1 cellular context compared by ENCODE assay signal in the genomic region with DNA sequence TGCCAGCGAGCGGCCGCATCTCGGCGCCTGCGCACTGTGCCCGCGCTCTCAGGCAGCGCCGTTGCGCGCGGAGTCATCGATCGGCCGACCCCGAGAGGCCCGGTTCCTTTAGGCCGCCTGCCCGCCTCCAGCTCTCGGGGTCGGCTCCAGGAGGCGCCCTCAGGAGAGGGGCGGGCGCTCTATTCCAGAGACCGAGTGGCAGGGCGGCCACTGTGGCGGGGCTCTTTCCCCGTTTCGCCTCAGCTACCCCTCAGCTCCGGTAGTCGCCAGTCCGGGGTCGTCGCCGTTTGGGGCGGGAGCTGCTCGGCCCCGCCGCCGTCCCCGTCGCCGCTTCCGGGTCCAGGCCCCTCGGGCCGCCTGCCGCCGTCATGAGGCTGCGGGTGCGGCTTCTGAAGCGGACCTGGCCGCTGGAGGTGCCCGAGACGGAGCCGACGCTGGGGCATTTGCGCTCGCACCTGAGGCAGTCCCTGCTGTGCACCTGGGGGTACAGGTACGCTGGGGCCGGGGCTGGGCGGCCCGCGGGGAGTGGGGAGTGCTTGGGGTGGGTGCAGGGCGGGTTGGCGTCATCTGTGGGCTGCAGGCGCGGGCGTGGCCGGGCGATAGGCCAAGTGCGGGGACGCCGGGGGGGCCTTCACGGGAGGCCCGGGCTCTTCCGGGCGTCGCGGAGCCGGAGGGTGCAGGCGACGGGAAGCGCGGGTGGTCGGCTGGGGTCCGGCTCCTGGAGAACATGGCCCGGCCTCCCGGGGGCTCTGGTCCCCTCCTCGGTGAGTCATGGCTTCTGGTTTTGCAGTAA.
TF ChIP-seq lines count a peak whose summit lies in the region.

A gene (plus strand): TSS at position 177 of the 793 bp plus-strand sequence. CDS start 192 bp downstream, at position 369.

TF ChIP-seq in K562, 482 proteins besides CTCF, POLR2A, EP300 and RAD21 (continued from another document and continues in another):
- TF ChIP-seq, protein P1, sequence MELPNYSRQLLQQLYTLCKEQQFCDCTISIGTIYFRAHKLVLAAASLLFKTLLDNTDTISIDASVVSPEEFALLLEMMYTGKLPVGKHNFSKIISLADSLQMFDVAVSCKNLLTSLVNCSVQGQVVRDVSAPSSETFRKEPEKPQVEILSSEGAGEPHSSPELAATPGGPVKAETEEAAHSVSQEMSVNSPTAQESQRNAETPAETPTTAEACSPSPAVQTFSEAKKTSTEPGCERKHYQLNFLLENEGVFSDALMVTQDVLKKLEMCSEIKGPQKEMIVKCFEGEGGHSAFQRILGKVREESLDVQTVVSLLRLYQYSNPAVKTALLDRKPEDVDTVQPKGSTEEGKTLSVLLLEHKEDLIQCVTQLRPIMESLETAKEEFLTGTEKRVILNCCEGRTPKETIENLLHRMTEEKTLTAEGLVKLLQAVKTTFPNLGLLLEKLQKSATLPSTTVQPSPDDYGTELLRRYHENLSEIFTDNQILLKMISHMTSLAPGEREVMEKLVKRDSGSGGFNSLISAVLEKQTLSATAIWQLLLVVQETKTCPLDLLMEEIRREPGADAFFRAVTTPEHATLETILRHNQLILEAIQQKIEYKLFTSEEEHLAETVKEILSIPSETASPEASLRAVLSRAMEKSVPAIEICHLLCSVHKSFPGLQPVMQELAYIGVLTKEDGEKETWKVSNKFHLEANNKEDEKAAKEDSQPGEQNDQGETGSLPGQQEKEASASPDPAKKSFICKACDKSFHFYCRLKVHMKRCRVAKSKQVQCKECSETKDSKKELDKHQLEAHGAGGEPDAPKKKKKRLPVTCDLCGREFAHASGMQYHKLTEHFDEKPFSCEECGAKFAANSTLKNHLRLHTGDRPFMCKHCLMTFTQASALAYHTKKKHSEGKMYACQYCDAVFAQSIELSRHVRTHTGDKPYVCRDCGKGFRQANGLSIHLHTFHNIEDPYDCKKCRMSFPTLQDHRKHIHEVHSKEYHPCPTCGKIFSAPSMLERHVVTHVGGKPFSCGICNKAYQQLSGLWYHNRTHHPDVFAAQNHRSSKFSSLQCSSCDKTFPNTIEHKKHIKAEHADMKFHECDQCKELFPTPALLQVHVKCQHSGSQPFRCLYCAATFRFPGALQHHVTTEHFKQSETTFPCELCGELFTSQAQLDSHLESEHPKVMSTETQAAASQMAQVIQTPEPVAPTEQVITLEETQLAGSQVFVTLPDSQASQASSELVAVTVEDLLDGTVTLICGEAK (IDR thresholded peaks at IDR 0.05), result peak; percentile 23; the same call in 1 of the 2 replicates
- TF ChIP-seq, protein P1 (CRISPR knock-in tag; IDR thresholded peaks at IDR 0.05), result no peak
- TF ChIP-seq SMARCE1 (IDR thresholded peaks at IDR 0.05), result no peak
- TF ChIP-seq ATF7 (IDR thresholded peaks at IDR 0.05), result peak; percentile 57; the same call in 1 of the 2 replicates
- TF ChIP-seq TCFL5 (CRISPR knock-in tag; conservative IDR thresholded peaks at IDR 0.05), result no peak
- no peak for TF ChIP-seq ZNF561 (CRISPR knock-in tag; conservative IDR thresholded peaks at IDR 0.05)
- TF ChIP-seq ZFP1 (CRISPR knock-in tag; IDR thresholded peaks at IDR 0.05), result no peak
- TF ChIP-seq ZNF197 (CRISPR knock-in tag; IDR thresholded peaks at IDR 0.05; ENCODE audit: low read depth), result no peak
- no peak for TF ChIP-seq HIVEP1 (CRISPR knock-in tag; IDR thresholded peaks at IDR 0.05)
- no peak for TF ChIP-seq TSC22D4 (tag; IDR thresholded peaks at IDR 0.05)
- TF ChIP-seq CSDE1 (IDR thresholded peaks at IDR 0.05), result no peak
- TF ChIP-seq, protein P2, sequence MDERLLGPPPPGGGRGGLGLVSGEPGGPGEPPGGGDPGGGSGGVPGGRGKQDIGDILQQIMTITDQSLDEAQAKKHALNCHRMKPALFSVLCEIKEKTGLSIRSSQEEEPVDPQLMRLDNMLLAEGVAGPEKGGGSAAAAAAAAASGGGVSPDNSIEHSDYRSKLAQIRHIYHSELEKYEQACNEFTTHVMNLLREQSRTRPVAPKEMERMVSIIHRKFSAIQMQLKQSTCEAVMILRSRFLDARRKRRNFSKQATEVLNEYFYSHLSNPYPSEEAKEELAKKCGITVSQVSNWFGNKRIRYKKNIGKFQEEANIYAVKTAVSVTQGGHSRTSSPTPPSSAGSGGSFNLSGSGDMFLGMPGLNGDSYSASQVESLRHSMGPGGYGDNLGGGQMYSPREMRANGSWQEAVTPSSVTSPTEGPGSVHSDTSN (CRISPR knock-in tag; IDR thresholded peaks at IDR 0.05; ENCODE audit: low read depth), result no peak
- TF ChIP-seq, protein P2 (tag; conservative IDR thresholded peaks at IDR 0.05; ENCODE audit: low read depth), result no peak
- TF ChIP-seq, protein P3, sequence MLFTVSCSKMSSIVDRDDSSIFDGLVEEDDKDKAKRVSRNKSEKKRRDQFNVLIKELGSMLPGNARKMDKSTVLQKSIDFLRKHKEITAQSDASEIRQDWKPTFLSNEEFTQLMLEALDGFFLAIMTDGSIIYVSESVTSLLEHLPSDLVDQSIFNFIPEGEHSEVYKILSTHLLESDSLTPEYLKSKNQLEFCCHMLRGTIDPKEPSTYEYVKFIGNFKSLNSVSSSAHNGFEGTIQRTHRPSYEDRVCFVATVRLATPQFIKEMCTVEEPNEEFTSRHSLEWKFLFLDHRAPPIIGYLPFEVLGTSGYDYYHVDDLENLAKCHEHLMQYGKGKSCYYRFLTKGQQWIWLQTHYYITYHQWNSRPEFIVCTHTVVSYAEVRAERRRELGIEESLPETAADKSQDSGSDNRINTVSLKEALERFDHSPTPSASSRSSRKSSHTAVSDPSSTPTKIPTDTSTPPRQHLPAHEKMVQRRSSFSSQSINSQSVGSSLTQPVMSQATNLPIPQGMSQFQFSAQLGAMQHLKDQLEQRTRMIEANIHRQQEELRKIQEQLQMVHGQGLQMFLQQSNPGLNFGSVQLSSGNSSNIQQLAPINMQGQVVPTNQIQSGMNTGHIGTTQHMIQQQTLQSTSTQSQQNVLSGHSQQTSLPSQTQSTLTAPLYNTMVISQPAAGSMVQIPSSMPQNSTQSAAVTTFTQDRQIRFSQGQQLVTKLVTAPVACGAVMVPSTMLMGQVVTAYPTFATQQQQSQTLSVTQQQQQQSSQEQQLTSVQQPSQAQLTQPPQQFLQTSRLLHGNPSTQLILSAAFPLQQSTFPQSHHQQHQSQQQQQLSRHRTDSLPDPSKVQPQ (CRISPR knock-in tag; IDR thresholded peaks at IDR 0.05; ENCODE audit: borderline replicate concordance), result no peak
- TF ChIP-seq NCOR1 (IDR thresholded peaks at IDR 0.05), result peak; percentile 39
- no peak for TF ChIP-seq KHSRP (IDR thresholded peaks at IDR 0.05)
- TF ChIP-seq ZNF224 (CRISPR knock-in tag; IDR thresholded peaks at IDR 0.05), result no peak
- TF ChIP-seq, protein P4, sequence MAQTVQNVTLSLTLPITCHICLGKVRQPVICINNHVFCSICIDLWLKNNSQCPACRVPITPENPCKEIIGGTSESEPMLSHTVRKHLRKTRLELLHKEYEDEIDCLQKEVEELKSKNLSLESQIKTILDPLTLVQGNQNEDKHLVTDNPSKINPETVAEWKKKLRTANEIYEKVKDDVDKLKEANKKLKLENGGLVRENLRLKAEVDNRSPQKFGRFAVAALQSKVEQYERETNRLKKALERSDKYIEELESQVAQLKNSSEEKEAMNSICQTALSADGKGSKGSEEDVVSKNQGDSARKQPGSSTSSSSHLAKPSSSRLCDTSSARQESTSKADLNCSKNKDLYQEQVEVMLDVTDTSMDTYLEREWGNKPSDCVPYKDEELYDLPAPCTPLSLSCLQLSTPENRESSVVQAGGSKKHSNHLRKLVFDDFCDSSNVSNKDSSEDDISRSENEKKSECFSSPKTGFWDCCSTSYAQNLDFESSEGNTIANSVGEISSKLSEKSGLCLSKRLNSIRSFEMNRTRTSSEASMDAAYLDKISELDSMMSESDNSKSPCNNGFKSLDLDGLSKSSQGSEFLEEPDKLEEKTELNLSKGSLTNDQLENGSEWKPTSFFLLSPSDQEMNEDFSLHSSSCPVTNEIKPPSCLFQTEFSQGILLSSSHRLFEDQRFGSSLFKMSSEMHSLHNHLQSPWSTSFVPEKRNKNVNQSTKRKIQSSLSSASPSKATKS (CRISPR knock-in tag; IDR thresholded peaks at IDR 0.05), result no peak
- peak; percentile 76 for TF ChIP-seq RBBP5 (IDR thresholded peaks at IDR 0.05; ENCODE audit: borderline replicate concordance, insufficient read depth, low read length, poor library complexity, severe bottlenecking)
- TF ChIP-seq ZNF217 (CRISPR knock-in tag; IDR thresholded peaks at IDR 0.05), result no peak
- TF ChIP-seq MCM5 (IDR thresholded peaks at IDR 0.05; ENCODE audit: low read depth), result no peak
- no peak for TF ChIP-seq PCBP2 (IDR thresholded peaks at IDR 0.05; ENCODE audit: low read depth, low read length, poor library complexity, severe bottlenecking)
- TF ChIP-seq PRMT5 (CRISPR knock-in tag; IDR thresholded peaks at IDR 0.05), result no peak
- TF ChIP-seq POLR2B (IDR thresholded peaks at IDR 0.05; ENCODE audit: low read depth, partially characterized antibody), result peak; percentile 51
- no peak for TF ChIP-seq HNRNPK (IDR thresholded peaks at IDR 0.05; ENCODE audit: low read depth, low read length, poor library complexity, severe bottlenecking)
- no peak for TF ChIP-seq TAL1 (IDR thresholded peaks at IDR 0.05)
- TF ChIP-seq ZNF140 (CRISPR knock-in tag; IDR thresholded peaks at IDR 0.05), result no peak
- TF ChIP-seq ZNF253 (CRISPR knock-in tag; conservative IDR thresholded peaks at IDR 0.05), result no peak
- no peak for TF ChIP-seq ZNF589 (CRISPR knock-in tag; IDR thresholded peaks at IDR 0.05; ENCODE audit: low read depth)
- TF ChIP-seq LCOR (CRISPR knock-in tag; IDR thresholded peaks at IDR 0.05), result no peak
- TF ChIP-seq HCFC1 (IDR thresholded peaks at IDR 0.05; ENCODE audit: low read depth, low read length), result peak; percentile 63
- no peak for TF ChIP-seq BDP1 (IDR thresholded peaks at IDR 0.05; ENCODE audit: insufficient read depth, insufficient read length)
- TF ChIP-seq, protein P5, sequence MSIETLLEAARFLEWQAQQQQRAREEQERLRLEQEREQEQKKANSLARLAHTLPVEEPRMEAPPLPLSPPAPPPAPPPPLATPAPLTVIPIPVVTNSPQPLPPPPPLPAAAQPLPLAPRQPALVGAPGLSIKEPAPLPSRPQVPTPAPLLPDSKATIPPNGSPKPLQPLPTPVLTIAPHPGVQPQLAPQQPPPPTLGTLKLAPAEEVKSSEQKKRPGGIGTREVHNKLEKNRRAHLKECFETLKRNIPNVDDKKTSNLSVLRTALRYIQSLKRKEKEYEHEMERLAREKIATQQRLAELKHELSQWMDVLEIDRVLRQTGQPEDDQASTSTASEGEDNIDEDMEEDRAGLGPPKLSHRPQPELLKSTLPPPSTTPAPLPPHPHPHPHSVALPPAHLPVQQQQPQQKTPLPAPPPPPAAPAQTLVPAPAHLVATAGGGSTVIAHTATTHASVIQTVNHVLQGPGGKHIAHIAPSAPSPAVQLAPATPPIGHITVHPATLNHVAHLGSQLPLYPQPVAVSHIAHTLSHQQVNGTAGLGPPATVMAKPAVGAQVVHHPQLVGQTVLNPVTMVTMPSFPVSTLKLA (conservative IDR thresholded peaks at IDR 0.05), result peak; percentile 36 to 70; a peak in 2 of 4 replicates
- no peak for TF ChIP-seq TEAD2 (tag; IDR thresholded peaks at IDR 0.05)
- TF ChIP-seq ZBTB7A (IDR thresholded peaks at IDR 0.05; ENCODE audit: borderline replicate concordance, control insufficient read depth, low read depth, low read length), result peak; percentile 91; the same call in 1 of the 2 replicates
- TF ChIP-seq ZNF347 (CRISPR knock-in tag; IDR thresholded peaks at IDR 0.05; ENCODE audit: low read depth), result no peak
- no peak for TF ChIP-seq ESRRB (CRISPR knock-in tag; IDR thresholded peaks at IDR 0.05; ENCODE audit: borderline replicate concordance)
- no peak for TF ChIP-seq TGIF2 (CRISPR knock-in tag; IDR thresholded peaks at IDR 0.05)
- 0 out of 2 replicates have a peak, but pooled peaks have one; percentile 30 for TF ChIP-seq SP1 (CRISPR knock-in tag; IDR thresholded peaks at IDR 0.05)
- no peak for TF ChIP-seq SPI1 (IDR thresholded peaks at IDR 0.05; ENCODE audit: borderline replicate concordance, low read depth, low read length)
- no peak for TF ChIP-seq CBX8 (IDR thresholded peaks at IDR 0.05; ENCODE audit: borderline replicate concordance, extremely low read depth, low read depth, low read length, poor library complexity, severe bottlenecking)
